In the genomic region with DNA sequence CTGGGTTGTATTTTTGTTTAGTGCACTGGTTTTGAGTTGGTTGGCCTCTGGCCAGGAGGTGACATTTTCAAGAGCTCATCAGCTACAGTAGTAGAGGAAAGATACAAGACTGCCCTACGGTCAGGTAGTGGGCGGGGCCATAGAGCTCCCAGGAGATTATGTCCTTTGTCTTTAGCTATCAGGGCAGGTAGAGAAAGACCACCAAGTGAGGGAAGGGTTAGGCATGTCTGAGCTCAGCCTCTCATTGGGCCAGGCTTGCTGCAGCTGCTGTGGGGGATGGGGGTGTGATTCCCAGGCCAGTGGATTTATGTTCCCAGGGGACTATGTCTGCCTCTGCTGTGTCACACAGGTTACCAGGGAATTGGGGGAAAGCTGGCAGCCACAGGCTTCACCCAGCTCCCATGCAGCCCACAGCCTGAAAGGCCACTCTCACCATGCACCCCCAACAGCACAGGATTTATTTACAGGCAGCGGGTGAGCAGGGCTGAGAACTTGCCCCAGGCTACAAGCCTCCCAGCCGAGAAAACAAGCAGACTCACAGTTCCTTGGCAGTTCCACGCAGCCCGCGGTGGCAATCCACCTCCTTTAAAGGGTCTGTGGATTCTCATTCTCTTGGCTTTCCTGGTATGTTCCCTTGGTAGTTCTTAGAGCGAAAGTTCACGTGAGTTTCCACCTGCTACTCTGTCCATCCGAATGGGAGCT, we compare ENCODE assay signal across 19 cellular contexts. TPM values are rescaled to one million over a fixed set of nuclear protein-coding genes. Genes with fewer than 3 reads are reported as not detected.
DNase-seq lines count a peak whose midpoint lies in the region; ATAC-seq and TF ChIP-seq lines count a peak whose summit lies in the region.
"Had no signal": no experiment of that assay in that cellular context is flagged by ENCODE, and none has a peak within 500 bp of the region (broad histone marks: within the 10 kb centered on the region; RNA-seq: fewer than 3 reads in every experiment).

No MANE protein-coding gene starts in this region.

- H3K4me3 Mint-ChIP-seq in CD8-positive, alpha-beta T cell, result no peak overlapping the region

- no peaks in the 10 kb centered on the region for H3K4me1 Mint-ChIP-seq in CD8-positive, alpha-beta T cell (ENCODE audit: low read depth)

- peaks cover 18% of the 10 kb centered on the region for H3K27me3 Mint-ChIP-seq in CD8-positive, alpha-beta T cell (ENCODE audit: low read depth)

- H4K8ac ChIP-seq in trophoblast cell (ENCODE audit: low read depth, low read length), result no peak overlapping the region

- H3K23ac ChIP-seq in trophoblast cell (ENCODE audit: low read length), result no peak overlapping the region

- H3K79me1 ChIP-seq in trophoblast cell (ENCODE audit: low read length), result no peaks in the 10 kb centered on the region

- H2AK5ac ChIP-seq in trophoblast cell (ENCODE audit: low read length), result no peak overlapping the region

- POLR2A ChIA-PET in CD8-positive, alpha-beta T cell (lab: Charles Lee), result no interaction called here

- H3K4me2 ChIP-seq in trophoblast cell (ENCODE audit: low read length), result no peak overlapping the region
- H3K4me2 ChIP-seq: PC-9 had no signal

- H2BK5ac ChIP-seq in trophoblast cell (ENCODE audit: low read depth, low read length, poor library complexity), result no peak overlapping the region

- intact Hi-C loops in CD8-positive, alpha-beta T cell (cut with DNase I, micrococcal nuclease), result no loop called here

- H3K4me1 ChIP-seq in HUES48 (ENCODE audit: control insufficient read depth, insufficient read depth, low read length) (no peaks in the 10 kb centered on the region; the same call in 1 of the 2 replicates), trophoblast cell (ENCODE audit: control insufficient read depth in 1 of 2, insufficient read depth in 2 of 2, low read length in 2 of 2) (peaks cover 0 to 2% of the 10 kb centered on the region in 2 experiments)
- H3K4me1 ChIP-seq in CD8-positive, alpha-beta T cell (ENCODE audit: insufficient read depth, low read length), result no peaks in the 10 kb centered on the region

- DNase-seq in NCI-H748 (lab: John Stamatoyannopoulos, UW; ENCODE audit: unreplicated experiment), result peak; percentile 12
- no peak for DNase-seq in NCI-H748 treated with DMSO at 0.1 percent for 48 hours (lab: John Stamatoyannopoulos, UW)
- peak; percentile 38 for DNase-seq in SK-N-DZ (ENCODE audit: low spot score)
- peak in 1 of 2 donors; percentile 11 for DNase-seq in trophoblast cell
- no peak for DNase-seq in NCI-H1694 (lab: John Stamatoyannopoulos, UW)
- DNase-seq in CD8-positive, alpha-beta T cell, result no peak
- DNase-seq: AML-193, GDM1, KG1, NCI-H1417 treated with DMSO at 0.1 percent for 48 hours, NCI-H1930, NCI-H526, PC-9, SHP77 treated with DMSO at 0.1 percent for 48 hours had no signal

- H3K27me3 ChIP-seq in HUES48 (ENCODE audit: control insufficient read depth, insufficient read depth, low read length) (no peaks in the 10 kb centered on the region), trophoblast cell (ENCODE audit: insufficient read depth, low read length) (no peaks in the 10 kb centered on the region)
- H3K27me3 ChIP-seq in CD8-positive, alpha-beta T cell (ENCODE audit: insufficient read depth, low read length), result no peaks in the 10 kb centered on the region

- no peak overlapping the region for H3K14ac ChIP-seq in trophoblast cell (ENCODE audit: low read length)

- no peak overlapping the region for H2BK120ac ChIP-seq in trophoblast cell (ENCODE audit: insufficient read depth, low read length, poor library complexity)

- no peak for ATAC-seq in HG02798 (IDR thresholded peaks at IDR 0.05; ENCODE audit: poor library complexity, unreplicated experiment)
- no peak for ATAC-seq in CD8-positive, alpha-beta T cell
- ATAC-seq: SK-N-SH treated with all-trans-retinoic acid at 6 μM for 48 hours had no signal

- H3K79me2 ChIP-seq in trophoblast cell (ENCODE audit: control insufficient read depth, insufficient read depth, low read length, poor library complexity), result no peaks in the 10 kb centered on the region

- no peak overlapping the region for H3K27ac Mint-ChIP-seq in CD8-positive, alpha-beta T cell

- no peak overlapping the region for H2AFZ ChIP-seq in trophoblast cell (ENCODE audit: insufficient read depth, low read length, poor library complexity)
- H2AFZ ChIP-seq: PC-9 had no signal

- H3K27ac ChIP-seq in HUES48 (ENCODE audit: low read depth, low read length) (peak overlapping the region; percentile 11), trophoblast cell (ENCODE audit: low read depth, low read length) (no peak overlapping the region)
- H3K27ac ChIP-seq in CD8-positive, alpha-beta T cell (ENCODE audit: low read depth, low read length), result no peak overlapping the region
- H3K27ac ChIP-seq: C4-2B, PC-9, RWPE1 had no signal

- peaks cover 4% of the 10 kb centered on the region; the same call in 1 of the 2 replicates for H3K9me3 ChIP-seq in HUES48 (ENCODE audit: control insufficient read depth, insufficient read depth, low read length)
- H3K9me3 ChIP-seq in trophoblast cell (ENCODE audit: insufficient read depth, low read depth, low read length), result no peaks in the 10 kb centered on the region
- H3K9me3 ChIP-seq in CD8-positive, alpha-beta T cell (ENCODE audit: low read length), result no peaks in the 10 kb centered on the region

- no peak overlapping the region for H3K18ac ChIP-seq in trophoblast cell (ENCODE audit: low read length)

- H3K9me3 Mint-ChIP-seq in CD8-positive, alpha-beta T cell, result peaks cover 13% of the 10 kb centered on the region

- H3K9ac ChIP-seq in HUES48 (ENCODE audit: low read depth, low read length) (no peak overlapping the region), trophoblast cell (ENCODE audit: low read length) (no peak overlapping the region)

- H3K36me3 Mint-ChIP-seq in CD8-positive, alpha-beta T cell, result no peaks in the 10 kb centered on the region

- CTCF ChIA-PET in CD8-positive, alpha-beta T cell (lab: Charles Lee), result interaction anchor here (0.8 kb wide), 1 partner anchor 81 kb away, joined by 3 read pairs; no protein-coding TSS in a partner anchor

- H3K36me3 ChIP-seq in HUES48 (ENCODE audit: control insufficient read depth, insufficient read depth, low read length) (no peaks in the 10 kb centered on the region), trophoblast cell (ENCODE audit: control insufficient read depth in 1 of 2, insufficient read depth in 2 of 2, low read length in 2 of 2) (no peaks in the 10 kb centered on the region)
- H3K36me3 ChIP-seq in CD8-positive, alpha-beta T cell (ENCODE audit: insufficient read depth, low read length), result no peaks in the 10 kb centered on the region

- WGBS in trophoblast cell (ENCODE audit: extremely low coverage, insufficient coverage, insufficient read length), result no CpG with 5 or more reads among the region's 10 CpGs

- no peak overlapping the region for H4K91ac ChIP-seq in trophoblast cell (ENCODE audit: low read depth, low read length)

- H2BK12ac ChIP-seq in trophoblast cell (ENCODE audit: low read length), result peak overlapping the region; percentile 32

- H3K4ac ChIP-seq in trophoblast cell (ENCODE audit: low read depth, low read length), result no peak overlapping the region

- H3K4me3 ChIP-seq in HUES48 (ENCODE audit: low read depth, low read length) (no peak overlapping the region), trophoblast cell (ENCODE audit: low read depth, low read length) (no peak overlapping the region)
- no peak overlapping the region for H3K4me3 ChIP-seq in CD8-positive, alpha-beta T cell (ENCODE audit: low read depth, low read length)
- H3K4me3 ChIP-seq: PC-9 had no signal

- TF ChIP-seq CTCF in CD8-positive, alpha-beta T cell (IDR thresholded peaks at IDR 0.05), result no peak

- no peak overlapping the region for H4K12ac ChIP-seq in trophoblast cell (ENCODE audit: low read depth, low read length)

RNA-seq across cellular contexts. Expression of gene BOD1, which starts 37.5 kb away (rescaled TPM):
- polyA plus RNA-seq in SK-N-DZ (2014; cell fraction: cytosol; rRNA removed), result 169 and 172 TPM in 2 replicates
- polyA plus RNA-seq in SK-N-DZ (2014; cell fraction: nucleus; rRNA removed), result 222 and 259 TPM in 2 replicates
- polyA plus RNA-seq in trophoblast cell (2013), result 58.2 and 60.5 TPM in 2 replicates
- total RNA-seq in CD8-positive, alpha-beta T cell, result 10 to 100 TPM; 16.5 to 16.7 TPM

Comparison
In these comparisons a context has a peak if more than half of its experiments do, and no peak if none do; other contexts are left out.
1. DNase-seq: peak in NCI-H748 (single experiment) and SK-N-DZ (single experiment); none in NCI-H748 treated with DMSO at 0.1 percent for 48 hours (single experiment), NCI-H1694 (single experiment) and CD8-positive, alpha-beta T cell (0 of 7).